In the genomic region with DNA sequence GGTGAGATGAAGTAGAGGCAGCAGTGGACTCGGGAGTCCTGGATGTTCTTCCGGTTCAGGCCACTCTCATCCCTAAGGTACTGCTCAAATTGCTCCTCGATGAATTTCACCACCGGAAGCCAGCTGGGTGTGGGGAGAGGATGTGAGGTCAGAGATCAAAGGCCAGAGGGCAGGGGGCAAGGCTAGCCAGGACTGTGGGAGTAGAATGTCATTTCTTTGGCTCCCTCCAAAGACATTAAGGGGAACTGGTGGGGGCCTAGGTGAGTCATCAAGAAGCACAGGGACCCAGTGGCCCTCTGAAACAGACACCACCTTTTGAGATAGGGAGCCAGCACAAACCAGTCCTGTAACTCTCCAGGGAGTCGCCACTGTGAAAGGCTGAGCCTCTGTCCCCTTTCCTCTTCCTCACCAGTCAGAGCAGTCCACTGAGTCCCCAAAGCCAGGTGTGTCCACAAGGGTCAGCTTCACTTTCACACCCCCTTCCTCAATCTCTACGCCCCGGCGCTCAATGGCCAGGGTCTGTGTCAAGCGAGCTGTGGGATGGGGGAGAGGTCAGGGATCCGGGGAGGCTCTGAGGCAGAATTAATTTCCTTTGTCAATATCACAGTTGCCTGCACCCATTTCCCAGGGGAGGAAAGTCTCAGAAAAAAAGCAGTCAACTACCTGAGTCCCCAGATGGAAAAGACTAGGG, we compare ENCODE assay signal across 1 cellular context.
TF ChIP-seq lines count a peak whose summit lies in the region.

No MANE protein-coding gene starts in this region.

TF ChIP-seq in K562, 482 proteins besides CTCF, POLR2A, EP300 and RAD21 (continued from another document):
- TF ChIP-seq, protein P1, sequence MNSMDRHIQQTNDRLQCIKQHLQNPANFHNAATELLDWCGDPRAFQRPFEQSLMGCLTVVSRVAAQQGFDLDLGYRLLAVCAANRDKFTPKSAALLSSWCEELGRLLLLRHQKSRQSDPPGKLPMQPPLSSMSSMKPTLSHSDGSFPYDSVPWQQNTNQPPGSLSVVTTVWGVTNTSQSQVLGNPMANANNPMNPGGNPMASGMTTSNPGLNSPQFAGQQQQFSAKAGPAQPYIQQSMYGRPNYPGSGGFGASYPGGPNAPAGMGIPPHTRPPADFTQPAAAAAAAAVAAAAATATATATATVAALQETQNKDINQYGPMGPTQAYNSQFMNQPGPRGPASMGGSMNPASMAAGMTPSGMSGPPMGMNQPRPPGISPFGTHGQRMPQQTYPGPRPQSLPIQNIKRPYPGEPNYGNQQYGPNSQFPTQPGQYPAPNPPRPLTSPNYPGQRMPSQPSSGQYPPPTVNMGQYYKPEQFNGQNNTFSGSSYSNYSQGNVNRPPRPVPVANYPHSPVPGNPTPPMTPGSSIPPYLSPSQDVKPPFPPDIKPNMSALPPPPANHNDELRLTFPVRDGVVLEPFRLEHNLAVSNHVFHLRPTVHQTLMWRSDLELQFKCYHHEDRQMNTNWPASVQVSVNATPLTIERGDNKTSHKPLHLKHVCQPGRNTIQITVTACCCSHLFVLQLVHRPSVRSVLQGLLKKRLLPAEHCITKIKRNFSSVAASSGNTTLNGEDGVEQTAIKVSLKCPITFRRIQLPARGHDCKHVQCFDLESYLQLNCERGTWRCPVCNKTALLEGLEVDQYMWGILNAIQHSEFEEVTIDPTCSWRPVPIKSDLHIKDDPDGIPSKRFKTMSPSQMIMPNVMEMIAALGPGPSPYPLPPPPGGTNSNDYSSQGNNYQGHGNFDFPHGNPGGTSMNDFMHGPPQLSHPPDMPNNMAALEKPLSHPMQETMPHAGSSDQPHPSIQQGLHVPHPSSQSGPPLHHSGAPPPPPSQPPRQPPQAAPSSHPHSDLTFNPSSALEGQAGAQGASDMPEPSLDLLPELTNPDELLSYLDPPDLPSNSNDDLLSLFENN (IDR thresholded peaks at IDR 0.05; ENCODE audit: low read depth in 2 of 2, low read length in 2 of 2), result 0 out of 4 replicates have a peak, but pooled peaks of 1 of the 2 experiments have one; percentile 18
- TF ChIP-seq ZNF79 (CRISPR knock-in tag; IDR thresholded peaks at IDR 0.05; ENCODE audit: low read depth) (no peak), CREB1 (IDR thresholded peaks at IDR 0.05) (0 out of 2 replicates have a peak, but pooled peaks have one; percentile 38), CREB1 (CRISPR knock-in tag; IDR thresholded peaks at IDR 0.05) (peak; percentile 29; the same call in 1 of the 2 replicates), FOSL1 (tag; conservative IDR thresholded peaks at IDR 0.05) (peak; percentile 76), CHD2 (IDR thresholded peaks at IDR 0.05; ENCODE audit: low read depth, low read length) (peak; percentile 44; the same call in 1 of the 2 replicates), POLR2B (IDR thresholded peaks at IDR 0.05; ENCODE audit: low read depth, partially characterized antibody) (peak; percentile 52), MED1 (CRISPR knock-in tag; IDR thresholded peaks at IDR 0.05; ENCODE audit: borderline replicate concordance) (no peak), ZNF280B (CRISPR knock-in tag; IDR thresholded peaks at IDR 0.05) (no peak), CBX3 (IDR thresholded peaks at IDR 0.05; ENCODE audit: borderline replicate concordance in 1 of 2, low read length in 2 of 2) (peak in 1 of 2 experiments; percentile 74; a peak in 1 of 3 replicates), MAZ (CRISPR knock-in tag; conservative IDR thresholded peaks at IDR 0.05 in 1 of 2, IDR thresholded peaks at IDR 0.05 in 1 of 2) (peak; percentile 60 to 78; a peak in 2 of 4 replicates), KDM5B (IDR thresholded peaks at IDR 0.05; ENCODE audit: insufficient replicate concordance, low read depth, low read length) (peak; percentile 66), NR2C2 (CRISPR knock-in tag; IDR thresholded peaks at IDR 0.05) (peak; percentile 96), NR2C2 (tag; IDR thresholded peaks at IDR 0.05) (peak; percentile 98), MEF2A (IDR thresholded peaks at IDR 0.05; ENCODE audit: control insufficient read depth, low read depth, low read length) (peak; percentile 53; the same call in 1 of the 2 replicates), HMBOX1 (IDR thresholded peaks at IDR 0.05) (peak; percentile 51; the same call in 1 of the 2 replicates), GABPB1 (CRISPR knock-in tag; IDR thresholded peaks at IDR 0.05) (peak; percentile 90), ZNF518B (CRISPR knock-in tag; IDR thresholded peaks at IDR 0.05) (no peak), ZNF3 (CRISPR knock-in tag; IDR thresholded peaks at IDR 0.05) (0 out of 2 replicates have a peak, but pooled peaks have one; percentile 23), GABPA (tag; conservative IDR thresholded peaks at IDR 0.05; ENCODE audit: low read depth) (peak; percentile 86), BRF1 (IDR thresholded peaks at IDR 0.05; ENCODE audit: borderline replicate concordance, extremely low read depth, insufficient read length) (no peak), ZNF668 (CRISPR knock-in tag; IDR thresholded peaks at IDR 0.05) (no peak), C11orf30 (IDR thresholded peaks at IDR 0.05; ENCODE audit: low read depth) (peak; percentile 71), TAF1 (IDR thresholded peaks at IDR 0.05; ENCODE audit: control insufficient read depth, extremely low read depth, insufficient read depth, low read length, severe bottlenecking) (peak; percentile 50), SMAD4 (CRISPR knock-in tag; conservative IDR thresholded peaks at IDR 0.05) (peak; percentile 74; the same call in 1 of the 2 replicates), NFIC (IDR thresholded peaks at IDR 0.05) (no peak; the same call in 1 of the 2 replicates), TEAD4 (IDR thresholded peaks at IDR 0.05; ENCODE audit: low read length) (peak; percentile 46), TEAD4 (CRISPR knock-in tag; IDR thresholded peaks at IDR 0.05; ENCODE audit: borderline replicate concordance) (no peak)
- TF ChIP-seq, protein P2, sequence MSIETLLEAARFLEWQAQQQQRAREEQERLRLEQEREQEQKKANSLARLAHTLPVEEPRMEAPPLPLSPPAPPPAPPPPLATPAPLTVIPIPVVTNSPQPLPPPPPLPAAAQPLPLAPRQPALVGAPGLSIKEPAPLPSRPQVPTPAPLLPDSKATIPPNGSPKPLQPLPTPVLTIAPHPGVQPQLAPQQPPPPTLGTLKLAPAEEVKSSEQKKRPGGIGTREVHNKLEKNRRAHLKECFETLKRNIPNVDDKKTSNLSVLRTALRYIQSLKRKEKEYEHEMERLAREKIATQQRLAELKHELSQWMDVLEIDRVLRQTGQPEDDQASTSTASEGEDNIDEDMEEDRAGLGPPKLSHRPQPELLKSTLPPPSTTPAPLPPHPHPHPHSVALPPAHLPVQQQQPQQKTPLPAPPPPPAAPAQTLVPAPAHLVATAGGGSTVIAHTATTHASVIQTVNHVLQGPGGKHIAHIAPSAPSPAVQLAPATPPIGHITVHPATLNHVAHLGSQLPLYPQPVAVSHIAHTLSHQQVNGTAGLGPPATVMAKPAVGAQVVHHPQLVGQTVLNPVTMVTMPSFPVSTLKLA (conservative IDR thresholded peaks at IDR 0.05), result peak in 1 of 2 experiments; percentile 59; a peak in 2 of 4 replicates
- TF ChIP-seq, protein P3, sequence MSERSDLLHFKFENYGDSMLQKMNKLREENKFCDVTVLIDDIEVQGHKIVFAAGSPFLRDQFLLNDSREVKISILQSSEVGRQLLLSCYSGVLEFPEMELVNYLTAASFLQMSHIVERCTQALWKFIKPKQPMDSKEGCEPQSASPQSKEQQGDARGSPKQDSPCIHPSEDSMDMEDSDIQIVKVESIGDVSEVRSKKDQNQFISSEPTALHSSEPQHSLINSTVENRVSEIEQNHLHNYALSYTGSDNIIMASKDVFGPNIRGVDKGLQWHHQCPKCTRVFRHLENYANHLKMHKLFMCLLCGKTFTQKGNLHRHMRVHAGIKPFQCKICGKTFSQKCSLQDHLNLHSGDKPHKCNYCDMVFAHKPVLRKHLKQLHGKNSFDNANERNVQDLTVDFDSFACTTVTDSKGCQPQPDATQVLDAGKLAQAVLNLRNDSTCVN (CRISPR knock-in tag; IDR thresholded peaks at IDR 0.05), result no peak
- TF ChIP-seq, protein P4, sequence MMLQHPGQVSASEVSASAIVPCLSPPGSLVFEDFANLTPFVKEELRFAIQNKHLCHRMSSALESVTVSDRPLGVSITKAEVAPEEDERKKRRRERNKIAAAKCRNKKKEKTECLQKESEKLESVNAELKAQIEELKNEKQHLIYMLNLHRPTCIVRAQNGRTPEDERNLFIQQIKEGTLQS (IDR thresholded peaks at IDR 0.05), result peak; percentile 95
- TF ChIP-seq, protein P4 (CRISPR knock-in tag; conservative IDR thresholded peaks at IDR 0.05), result no peak
TF ChIP-seq in K562: peak in this region for 96.
